ENCODE assay signal across 8 cellular contexts in the genomic region with DNA sequence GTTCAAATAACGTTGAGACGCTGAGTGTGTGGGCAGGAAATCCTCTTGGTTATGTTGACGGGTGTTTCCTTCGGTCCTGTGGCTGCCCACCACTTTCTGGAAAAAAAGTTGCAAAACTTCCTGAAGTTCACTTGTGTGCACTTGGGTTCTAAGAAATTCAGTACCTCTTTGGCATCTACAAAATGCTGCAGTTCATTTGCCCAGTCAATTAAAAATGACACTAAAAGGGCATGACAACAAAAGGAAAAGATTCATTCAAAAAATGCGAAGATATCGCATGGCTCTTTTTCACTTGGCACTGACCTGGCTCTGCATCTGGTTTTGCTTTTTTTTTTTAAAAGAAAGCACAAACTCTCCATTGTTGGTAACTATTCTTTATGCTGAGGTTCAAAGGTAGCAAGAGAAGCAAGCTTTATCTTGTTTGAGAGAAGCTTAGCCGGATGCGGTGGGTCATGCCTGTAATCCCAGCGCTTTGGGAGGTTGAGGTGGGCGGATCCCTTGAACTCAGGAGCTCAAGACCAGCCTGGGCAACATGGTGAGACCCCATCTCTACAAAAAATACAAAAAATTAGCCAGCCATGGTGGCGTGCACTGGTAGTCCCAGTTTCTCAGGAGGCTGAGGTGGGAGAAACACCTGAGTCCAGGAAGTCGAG. TPM values are rescaled to one million over a fixed set of nuclear protein-coding genes. Genes with fewer than 3 reads are reported as not detected.
DNase-seq lines count a peak whose midpoint lies in the region; ATAC-seq lines count a peak whose summit lies in the region.

No MANE protein-coding gene starts in this region.

- DNase-seq in HuH-7 (ENCODE audit: low spot score) = peak; percentile 38
- DNase-seq in T-helper 17 cell = no peak
- DNase-seq in effector CD8-positive, alpha-beta T cell (lab: John Stamatoyannopoulos, UW) = peak; percentile 7
- no peak for DNase-seq in hepatic stellate cell (ENCODE audit: low spot score)
- DNase-seq in NCI-H2029 (lab: John Stamatoyannopoulos, UW) = no peak
- DNase-seq in LoVo (ENCODE audit: low spot score) = no peak

- H3K4me1 Mint-ChIP-seq in T-helper 17 cell = peaks cover 44% of the 10 kb centered on the region

- H3K36me3 ChIP-seq in skeletal muscle tissue (ENCODE audit: control insufficient read depth in 3 of 3, insufficient read depth in 3 of 3, low read length in 3 of 3) = peaks cover 0 to 4% (median 0%) of the 10 kb centered on the region in 3 donors

- H3K4me3 ChIP-seq in skeletal muscle tissue (ENCODE audit: low read length in 3 of 3) = peak overlapping the region in 1 of 3 donors; percentile 40

- no peaks in the 10 kb centered on the region for H3K27me3 ChIP-seq in skeletal muscle tissue (ENCODE audit: control insufficient read depth in 3 of 3, insufficient read depth in 3 of 3, low read length in 3 of 3)

- ATAC-seq in T-helper 17 cell (peak; percentile 61), GM21423 (IDR thresholded peaks at IDR 0.05; ENCODE audit: unreplicated experiment) (no peak)

- H3K9ac ChIP-seq in skeletal muscle tissue (ENCODE audit: low read depth in 1 of 3, low read length in 3 of 3) = no peak overlapping the region

- H3K27me3 Mint-ChIP-seq in T-helper 17 cell = no peaks in the 10 kb centered on the region

- peaks cover 5 to 19% (median 13%) of the 10 kb centered on the region in 3 donors for H3K4me1 ChIP-seq in skeletal muscle tissue (ENCODE audit: control insufficient read depth in 3 of 3, insufficient read depth in 3 of 3, low read length in 3 of 3)

- peaks cover 4% of the 10 kb centered on the region for H3K36me3 Mint-ChIP-seq in T-helper 17 cell (ENCODE audit: low read depth)

- H3K27ac Mint-ChIP-seq in T-helper 17 cell = peak overlapping the region; percentile 88

- H3K9me3 ChIP-seq in T-helper 17 cell (ENCODE audit: control insufficient read depth, low read length, poor library complexity, severe bottlenecking) = no peaks in the 10 kb centered on the region
- H3K9me3 ChIP-seq in skeletal muscle tissue (ENCODE audit: control insufficient read depth in 3 of 3, low read length in 3 of 3) = no peaks in the 10 kb centered on the region

- H3K27ac ChIP-seq in skeletal muscle tissue (ENCODE audit: low read depth, low read length) = peak overlapping the region; percentile 58

- H3K4me3 Mint-ChIP-seq in T-helper 17 cell = peak overlapping the region; percentile 82

RNA-seq across cellular contexts. Expression of a gene that starts 10.6 kb away (rescaled TPM):
- total RNA-seq in T-helper 17 cell (100 to 1,000 TPM; 146 to 156 TPM), skeletal muscle tissue (126 TPM)

RNA-seq across cellular contexts. Expression of a gene that starts 38.5 kb away (rescaled TPM):
- total RNA-seq in T-helper 17 cell = 10 to 100 TPM; 13.9 to 24.5 TPM
- 16.2 TPM for total RNA-seq in skeletal muscle tissue

Comparison
In these comparisons a context has a peak if more than half of its experiments do, and no peak if none do; other contexts are left out.
1. DNase-seq: peak in HuH-7 (single experiment) and effector CD8-positive, alpha-beta T cell (single experiment); none in T-helper 17 cell (0 of 3), hepatic stellate cell (single experiment), NCI-H2029 (single experiment) and LoVo (single experiment).